8 cellular contexts compared by ENCODE assay signal in genomic region chr1:203673550-203674411, GRCh38. TPM values are rescaled to one million over a fixed set of nuclear protein-coding genes. Genes with fewer than 3 reads are reported as not detected.
DNase-seq lines count a peak whose midpoint lies in the region; ATAC-seq and TF ChIP-seq lines count a peak whose summit lies in the region.

No MANE protein-coding gene starts in this region.

- no peak overlapping the region for H3K9ac ChIP-seq in OCI-LY3 (ENCODE audit: low read length)

- H3K9me3 ChIP-seq in OCI-LY3 (ENCODE audit: insufficient read depth, low read length) (no peaks in the 10 kb centered on the region), esophagus squamous epithelium (no peaks in the 10 kb centered on the region), neutrophil (no peaks in the 10 kb centered on the region)

- H3K27me3 ChIP-seq in OCI-LY3 (ENCODE audit: low read depth, low read length) = peaks cover 22% of the 10 kb centered on the region
- H3K27me3 ChIP-seq in esophagus squamous epithelium = no peaks in the 10 kb centered on the region
- no peaks in the 10 kb centered on the region for H3K27me3 ChIP-seq in neutrophil

- 35 to 48% methylated on average over 10 to 12 of the region's 13 CpGs for WGBS in esophagus squamous epithelium, 2 donors

- ATAC-seq in GM21447 (IDR thresholded peaks at IDR 0.05; ENCODE audit: unreplicated experiment) = peak; percentile 68
- ATAC-seq in HG03175 (IDR thresholded peaks at IDR 0.05; ENCODE audit: unreplicated experiment) = no peak
- no peak for ATAC-seq in HG03469 (IDR thresholded peaks at IDR 0.05; ENCODE audit: unreplicated experiment)

- peak; percentile 67 for DNase-seq in activated T-cell treated with anti-CD3 and anti-CD28 coated beads, Interleukin-2, amount 50 U/mL, for 1 hour
- DNase-seq in esophagus squamous epithelium (lab: John Stamatoyannopoulos, UW) = no peak

- H3K4me1 ChIP-seq in OCI-LY3 (ENCODE audit: low read length) = no peaks in the 10 kb centered on the region
- H3K4me1 ChIP-seq in esophagus squamous epithelium = peaks cover 33 to 81% (median 67%) of the 10 kb centered on the region in 3 donors
- H3K4me1 ChIP-seq in neutrophil (ENCODE audit: control insufficient read depth in 1 of 2, insufficient read depth in 1 of 2, low read depth in 1 of 2, low read length in 1 of 2) = peaks cover 31 to 34% of the 10 kb centered on the region in 2 experiments

- H3K4me2 ChIP-seq in OCI-LY3 (ENCODE audit: low read length) = no peak overlapping the region

- TF ChIP-seq POLR2A in esophagus squamous epithelium (IDR thresholded peaks at IDR 0.05) = no peak

- TF ChIP-seq CTCF in OCI-LY3 (IDR thresholded peaks at IDR 0.05; ENCODE audit: low read depth, low read length) (peak; percentile 22), esophagus squamous epithelium (IDR thresholded peaks at IDR 0.05) (peak in 2 of 6 experiments; percentile 16 to 49), neutrophil (IDR thresholded peaks at IDR 0.05) (peak; percentile 41)

- H3K79me2 ChIP-seq in OCI-LY3 (ENCODE audit: low read length) = no peaks in the 10 kb centered on the region

- no peaks in the 10 kb centered on the region for H4K20me1 ChIP-seq in OCI-LY3 (ENCODE audit: insufficient read depth, low read length)

- intact Hi-C loops in esophagus squamous epithelium (cut with DNase I) = no loop called here

- H3K36me3 ChIP-seq in OCI-LY3 (replicated peaks; ENCODE audit: low read depth, low read length) (no peaks in the 10 kb centered on the region), esophagus squamous epithelium (peaks cover 0 to 15% (median 0%) of the 10 kb centered on the region in 3 donors), neutrophil (no peaks in the 10 kb centered on the region)

- no peak overlapping the region; the same call in 1 of the 2 replicates for H2AFZ ChIP-seq in OCI-LY3 (ENCODE audit: low read depth, low read length)

- H3K27ac ChIP-seq in OCI-LY3 (ENCODE audit: low read length) (no peak overlapping the region), esophagus squamous epithelium (peak overlapping the region; percentile 65 to 89 (median 81)), neutrophil (peak overlapping the region; percentile 85), temporal lobe (ENCODE audit: low read depth, low read length) (peak overlapping the region; percentile 62)

- H3K4me3 ChIP-seq in OCI-LY3 (ENCODE audit: low read length) (no peak overlapping the region), esophagus squamous epithelium (peak overlapping the region in 1 of 4 donors; percentile 18), neutrophil (ENCODE audit: low read depth in 1 of 2, low read length in 1 of 2) (no peak overlapping the region)

RNA-seq across cellular contexts. Expression of gene ATP2B4, which starts 47.1 kb away (rescaled TPM):
- total RNA-seq in esophagus squamous epithelium (10 to 100 TPM; 23.7 to 58.9 (median 39.2) TPM), temporal lobe (38.4 TPM)
